Comparison of ENCODE assay signal across 8 cellular contexts in the genomic region with DNA sequence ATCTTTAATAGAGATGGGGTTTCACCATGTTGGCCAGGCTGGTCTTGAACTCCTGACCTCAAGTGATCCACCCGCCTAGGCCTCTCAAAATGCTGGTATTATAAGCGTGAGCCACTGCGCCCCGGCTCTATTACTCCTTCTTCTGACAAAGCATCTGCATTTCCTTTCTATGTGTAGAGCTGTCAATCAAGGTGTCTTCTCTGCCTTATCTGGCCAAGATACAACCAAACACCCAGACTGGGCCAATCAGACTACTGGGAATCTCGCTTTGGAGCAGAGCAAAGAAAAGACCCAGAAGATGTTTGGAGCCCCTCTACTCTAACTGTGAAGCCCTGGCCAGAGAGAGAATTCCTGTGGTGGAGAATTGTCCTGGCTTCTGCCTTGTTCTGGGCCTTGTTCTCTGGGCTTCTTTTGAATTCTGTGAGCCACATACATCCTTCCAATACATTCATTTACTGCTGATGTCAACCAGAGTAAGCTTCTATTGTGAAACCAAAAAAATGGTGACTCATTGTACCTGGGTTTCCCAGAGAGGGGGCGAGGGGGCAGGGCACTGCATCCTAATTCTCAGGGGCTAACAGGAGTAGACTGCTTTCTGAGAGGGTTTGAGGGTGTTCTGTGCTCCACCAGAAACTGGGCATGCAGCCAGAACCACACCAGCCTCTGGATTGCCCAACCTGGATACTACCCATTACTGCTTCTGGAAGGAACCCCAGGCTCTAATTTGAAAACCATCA. TPM values are rescaled to one million over a fixed set of nuclear protein-coding genes. Genes with fewer than 3 reads are reported as not detected.
DNase-seq lines count a peak whose midpoint lies in the region; ATAC-seq, FAIRE-seq and TF ChIP-seq lines count a peak whose summit lies in the region.
"Had no signal": no experiment of that assay in that cellular context is flagged by ENCODE, and none has a peak within 500 bp of the region (broad histone marks: within the 10 kb centered on the region; RNA-seq: fewer than 3 reads in every experiment).

No MANE protein-coding gene starts in this region.

- H3K4me3 ChIP-seq in K562: no peak overlapping the region

- H3K27ac ChIP-seq in K562 (ENCODE audit: extremely low read depth, low read depth, low read length): no peak overlapping the region

- 6% methylated on average over 4 of the region's 6 CpGs for WGBS in K562 (ENCODE audit: insufficient coverage, low coverage, missing lambda C conversion rate)

- DNase-seq in NOMO-1 treated with dmso at 0.1 percent for 144 hours (lab: John Stamatoyannopoulos, UW; ENCODE audit: unreplicated experiment) (peak; percentile 56), K562 (ENCODE audit: extremely low read depth in 1 of 4, low spot score in 3 of 4) (no peak)
- DNase-seq in stimulated activated CD4-positive, alpha-beta T cell treated with anti-CD3 and anti-CD28 coated beads, Interleukin-4, amount 100 ng/mL, for 4 hours: peak; percentile 63 to 65

- no peak overlapping the region for H2AFZ ChIP-seq in K562 (ENCODE audit: low read depth, low read length)

- POLR2A ChIA-PET in K562 (lab: Yijun Ruan, JAX): no interaction called here

- intact Hi-C loops in K562 (cut with micrococcal nuclease): loop anchor here (2.0 kb wide), 2 partner anchors 41 to 253 kb away; no protein-coding TSS in a partner anchor

- CTCF ChIA-PET in K562 (lab: Yijun Ruan, JAX; ENCODE audit: low intra/inter-chr PET ratio): interaction anchor here (2.7 kb wide), 1 partner anchor 252 kb away, joined by 17 read pairs; no protein-coding TSS in a partner anchor

- no peak for TF ChIP-seq RAD21 in K562 (CRISPR knock-in tag; conservative IDR thresholded peaks at IDR 0.05 in 1 of 2, IDR thresholded peaks at IDR 0.05 in 1 of 2)

- H3K4me2 ChIP-seq in K562 (ENCODE audit: insufficient read depth, low read length): no peak overlapping the region

- no TSS peak for BruUV-seq in K562 (replicated peaks; lab: Mats Ljungman, UMichigan)

- H3K9ac ChIP-seq in K562 (ENCODE audit: insufficient read depth in 1 of 2, low read depth in 2 of 2, low read length in 2 of 2): no peak overlapping the region

- ATAC-seq in GM21576 (IDR thresholded peaks at IDR 0.05; ENCODE audit: unreplicated experiment) (peak; percentile 51), K562 (no peak), GM18858 (IDR thresholded peaks at IDR 0.05; ENCODE audit: unreplicated experiment) (no peak), HG02870 (IDR thresholded peaks at IDR 0.05; ENCODE audit: unreplicated experiment) (no peak), HG03159 (IDR thresholded peaks at IDR 0.05; ENCODE audit: unreplicated experiment) (no peak)

- TF ChIP-seq CTCF in K562 (IDR thresholded peaks at IDR 0.05 in 2 of 3, conservative IDR thresholded peaks at IDR 0.05 in 1 of 3; ENCODE audit: insufficient read depth in 2 of 3, low read depth in 1 of 3, low read length in 3 of 3): no peak

- TF ChIP-seq POLR2A in K562 (conservative IDR thresholded peaks at IDR 0.05): no peak

- no peaks in the 10 kb centered on the region for H3K9me1 ChIP-seq in K562 (ENCODE audit: control insufficient read depth, insufficient read depth, low read length)

- no peaks in the 10 kb centered on the region; a peak in 1 of 5 replicates for H3K4me1 ChIP-seq in K562 (replicated peaks in 1 of 2; ENCODE audit: control insufficient read depth in 2 of 2, insufficient read depth in 2 of 2, low read length in 2 of 2)

- peaks cover 0 to 7% of the 10 kb centered on the region in 2 experiments; a peak in 2 of 5 replicates for H3K27me3 ChIP-seq in K562 (ENCODE audit: control insufficient read depth in 2 of 2, insufficient read depth in 2 of 2, low read length in 2 of 2)

- no peak for TF ChIP-seq EP300 in K562 (IDR thresholded peaks at IDR 0.05; ENCODE audit: low read length)

- no peaks in the 10 kb centered on the region for H3K36me3 ChIP-seq in K562 (ENCODE audit: control insufficient read depth, insufficient read depth, low read length)

- no peaks in the 10 kb centered on the region for H3K79me2 ChIP-seq in K562 (ENCODE audit: control insufficient read depth, insufficient read depth, low read length)

- in situ Hi-C loops in K562 (cut with MboI): loop anchor here (10.0 kb wide), 1 partner anchor 255 kb away; no protein-coding TSS in a partner anchor

- no peaks in the 10 kb centered on the region; the same call in 1 of the 2 replicates for H4K20me1 ChIP-seq in K562 (replicated peaks; ENCODE audit: control insufficient read depth, insufficient read depth, low read length)

- FAIRE-seq in K562 (lab: Jason Lieb, UNC): no peak

- no peaks in the 10 kb centered on the region for H3K9me3 ChIP-seq in K562 (replicated peaks; ENCODE audit: control insufficient read depth, insufficient read depth, low read depth, low read length)

TF ChIP-seq in K562, 482 proteins besides CTCF, POLR2A, EP300 and RAD21 (continues in another document):
- no peak for TF ChIP-seq CEBPG (CRISPR knock-in tag; IDR thresholded peaks at IDR 0.05)
- TF ChIP-seq CEBPG (tag; conservative IDR thresholded peaks at IDR 0.05 in 1 of 2, IDR thresholded peaks at IDR 0.05 in 1 of 2): peak in 1 of 2 experiments; percentile 57; a peak in 1 of 4 replicates
- TF ChIP-seq, protein P1, sequence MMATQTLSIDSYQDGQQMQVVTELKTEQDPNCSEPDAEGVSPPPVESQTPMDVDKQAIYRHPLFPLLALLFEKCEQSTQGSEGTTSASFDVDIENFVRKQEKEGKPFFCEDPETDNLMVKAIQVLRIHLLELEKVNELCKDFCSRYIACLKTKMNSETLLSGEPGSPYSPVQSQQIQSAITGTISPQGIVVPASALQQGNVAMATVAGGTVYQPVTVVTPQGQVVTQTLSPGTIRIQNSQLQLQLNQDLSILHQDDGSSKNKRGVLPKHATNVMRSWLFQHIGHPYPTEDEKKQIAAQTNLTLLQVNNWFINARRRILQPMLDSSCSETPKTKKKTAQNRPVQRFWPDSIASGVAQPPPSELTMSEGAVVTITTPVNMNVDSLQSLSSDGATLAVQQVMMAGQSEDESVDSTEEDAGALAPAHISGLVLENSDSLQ (IDR thresholded peaks at IDR 0.05): peak; percentile 89
- no peak for TF ChIP-seq SIX5 (IDR thresholded peaks at IDR 0.05; ENCODE audit: borderline replicate concordance in 1 of 2, insufficient read depth in 1 of 2, low read depth in 1 of 2, low read length in 2 of 2)
- TF ChIP-seq, protein P2, sequence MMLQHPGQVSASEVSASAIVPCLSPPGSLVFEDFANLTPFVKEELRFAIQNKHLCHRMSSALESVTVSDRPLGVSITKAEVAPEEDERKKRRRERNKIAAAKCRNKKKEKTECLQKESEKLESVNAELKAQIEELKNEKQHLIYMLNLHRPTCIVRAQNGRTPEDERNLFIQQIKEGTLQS (IDR thresholded peaks at IDR 0.05): peak; percentile 51; the same call in 1 of the 2 replicates
- TF ChIP-seq, protein P2 (CRISPR knock-in tag; conservative IDR thresholded peaks at IDR 0.05): no peak
- TF ChIP-seq CEBPB (tag; IDR thresholded peaks at IDR 0.05): 0 out of 2 replicates have a peak, but pooled peaks have one; percentile 20

RNA-seq across cellular contexts. Expression of a gene that starts 18.8 kb away (rescaled TPM):
- total RNA-seq in K562 (2011; cell fraction: chromatin; rRNA removed; ENCODE audit: low replicate concordance): 0.09 TPM in 1 of 2 replicates, not detected in the other
- total RNA-seq in K562 (2011; cell fraction: nucleolus; rRNA removed): not detected in 2 replicates
- not detected in 2 replicates for total RNA-seq in K562 (2011; cell fraction: nucleoplasm; rRNA removed)
- total RNA-seq in K562 (2014; rRNA removed) (not detected in 2 replicates), K562 (2014; rRNA removed; fragmentation: Illumina TruSeq; extraction: Trizol) (not detected in 2 replicates), K562 (2015; rRNA removed; fragmentation: Illumina TruSeq; extraction: Trizol) (0.11 TPM in 1 of 2 replicates, not detected in the other), K562 (2021) (1.5 and 3.2 TPM in 2 replicates)
- polyA plus RNA-seq in K562 (2011; rRNA removed) (0.08 TPM in 1 of 2 replicates, not detected in the other), K562 (2014; fragmentation: Illumina TruSeq; extraction: Trizol) (not detected in 2 replicates), K562 (2014; fragmentation: Nextera tagmentation; extraction: Ambion mirVana) (not detected), K562 (2014; rRNA removed) (not detected in 2 replicates)
- polyA plus RNA-seq in K562 (2011; cell fraction: cytosol; rRNA removed): 0.15 TPM in 1 of 2 replicates, not detected in the other
- not detected in 2 replicates for polyA plus RNA-seq in K562 (2011; cell fraction: nucleus; rRNA removed)
- polyA plus RNA-seq in K562 (2012): 0.11 and 0.13 TPM in 2 replicates
- not detected in 2 replicates for polyA minus RNA-seq in K562 (2011; rRNA and poly(A)+ RNA removed)
- not detected in 2 replicates for polyA minus RNA-seq in K562 (2011; cell fraction: cytosol; rRNA and poly(A)+ RNA removed)
- polyA minus RNA-seq in K562 (2011; cell fraction: nucleus; rRNA and poly(A)+ RNA removed): 0.22 TPM in 1 of 2 replicates, not detected in the other

RNA-seq across cellular contexts. Expression of a gene that starts 37.4 kb away (rescaled TPM):
- not detected in 2 replicates for total RNA-seq in K562 (2011; cell fraction: chromatin; rRNA removed; ENCODE audit: low replicate concordance)
- 0.50 TPM in 1 of 2 replicates, not detected in the other for total RNA-seq in K562 (2011; cell fraction: nucleolus; rRNA removed)
- not detected in 2 replicates for total RNA-seq in K562 (2011; cell fraction: nucleoplasm; rRNA removed)
- total RNA-seq in K562 (2014; rRNA removed) (1.0 and 3.4 TPM in 2 replicates), K562 (2014; rRNA removed; fragmentation: Illumina TruSeq; extraction: Trizol) (0.26 TPM in 1 of 2 replicates, not detected in the other), K562 (2015; rRNA removed; fragmentation: Illumina TruSeq; extraction: Trizol) (2.1 and 2.9 TPM in 2 replicates), K562 (2021) (0.31 and 0.49 TPM in 2 replicates)
- polyA plus RNA-seq in K562 (2011; rRNA removed) (0.32 TPM in 1 of 2 replicates, not detected in the other), K562 (2014; fragmentation: Illumina TruSeq; extraction: Trizol) (0.55 and 1.1 TPM in 2 replicates), K562 (2014; fragmentation: Nextera tagmentation; extraction: Ambion mirVana) (under 1 TPM; 0.13 to 0.28 TPM), K562 (2014; rRNA removed) (1.0 and 1.3 TPM in 2 replicates)
- 0.31 and 0.58 TPM in 2 replicates for polyA plus RNA-seq in K562 (2011; cell fraction: cytosol; rRNA removed)
- not detected in 2 replicates for polyA plus RNA-seq in K562 (2011; cell fraction: nucleus; rRNA removed)
- 1.8 and 2.3 TPM in 2 replicates for polyA plus RNA-seq in K562 (2012)
- not detected in 2 replicates for polyA minus RNA-seq in K562 (2011; rRNA and poly(A)+ RNA removed)
- polyA minus RNA-seq in K562 (2011; cell fraction: cytosol; rRNA and poly(A)+ RNA removed): not detected in 2 replicates
- not detected in 2 replicates for polyA minus RNA-seq in K562 (2011; cell fraction: nucleus; rRNA and poly(A)+ RNA removed)
- total RNA-seq: NCI-H460 had no signal

Comparison
In these comparisons a context has a peak if more than half of its experiments do, and no peak if none do; other contexts are left out.
1. DNase-seq: peak in NOMO-1 treated with dmso at 0.1 percent for 144 hours (single experiment) and stimulated activated CD4-positive, alpha-beta T cell treated with anti-CD3 and anti-CD28 coated beads, Interleukin-4, amount 100 ng/mL, for 4 hours (2 of 2); none in K562 (0 of 4).